Comparison of ENCODE assay signal across 1 cellular context in the genomic region with DNA sequence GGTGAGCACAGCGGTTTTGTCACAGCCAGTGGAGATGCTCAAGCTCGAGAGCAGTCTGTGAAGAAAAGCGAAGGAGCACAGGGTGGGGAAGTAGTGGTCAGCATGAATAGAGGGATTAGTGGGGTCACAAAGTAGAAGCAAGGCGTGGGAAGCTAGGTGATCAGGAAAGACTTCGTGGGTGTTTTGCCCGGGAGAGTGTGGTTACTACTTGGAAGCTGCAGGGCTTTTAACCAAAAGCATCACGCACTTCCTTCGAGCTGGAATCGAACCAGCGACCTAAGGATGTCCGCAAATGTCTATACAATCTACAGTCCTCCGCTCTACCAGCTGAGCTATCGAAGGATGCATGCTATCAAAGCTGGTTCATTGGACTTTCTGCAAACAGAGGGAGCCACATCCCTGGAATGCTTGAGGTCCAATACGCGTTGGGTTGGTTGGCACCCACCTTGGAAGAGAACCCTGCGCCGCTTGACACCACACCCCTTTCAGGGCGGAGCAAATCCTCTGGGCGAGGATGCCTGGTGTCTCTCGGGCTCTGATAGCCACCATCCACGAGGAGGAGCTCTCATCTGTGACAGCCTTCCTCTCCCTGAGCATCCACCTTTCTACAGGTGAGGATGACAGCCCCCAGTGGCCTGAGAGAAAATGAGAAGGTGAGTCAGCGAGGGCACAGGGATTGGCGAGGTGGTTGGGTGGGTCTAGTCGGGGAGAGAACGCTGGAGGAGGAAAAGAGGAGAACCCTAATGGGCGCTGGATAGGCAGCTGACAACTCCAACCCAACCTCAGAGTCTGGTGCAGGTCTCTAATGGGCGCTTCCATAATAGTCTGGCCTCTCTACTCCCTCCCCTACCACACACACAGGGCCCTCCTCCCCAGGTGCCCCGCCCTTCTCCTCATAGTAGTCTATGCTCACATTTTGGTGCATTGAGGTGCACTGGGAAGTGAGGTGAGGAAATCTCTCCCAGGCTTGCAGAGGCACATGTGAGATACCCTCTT.
A peak's percentile ranks its signal among the peaks of the same experiment; 100 is the strongest.
TF ChIP-seq lines count a peak whose summit lies in the region.

No MANE protein-coding gene starts in this region.

TF ChIP-seq in HEK293, 187 proteins besides CTCF, POLR2A, EP300 and RAD21 (continued from another document):
- TF ChIP-seq, protein P1, sequence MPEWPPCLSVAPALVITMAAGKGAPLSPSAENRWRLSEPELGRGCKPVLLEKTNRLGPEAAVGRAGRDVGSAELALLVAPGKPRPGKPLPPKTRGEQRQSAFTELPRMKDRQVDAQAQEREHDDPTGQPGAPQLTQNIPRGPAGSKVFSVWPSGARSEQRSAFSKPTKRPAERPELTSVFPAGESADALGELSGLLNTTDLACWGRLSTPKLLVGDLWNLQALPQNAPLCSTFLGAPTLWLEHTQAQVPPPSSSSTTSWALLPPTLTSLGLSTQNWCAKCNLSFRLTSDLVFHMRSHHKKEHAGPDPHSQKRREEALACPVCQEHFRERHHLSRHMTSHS (tag by site-specific recombination; IDR thresholded peaks at IDR 0.05): no peak
- TF ChIP-seq, protein P2, sequence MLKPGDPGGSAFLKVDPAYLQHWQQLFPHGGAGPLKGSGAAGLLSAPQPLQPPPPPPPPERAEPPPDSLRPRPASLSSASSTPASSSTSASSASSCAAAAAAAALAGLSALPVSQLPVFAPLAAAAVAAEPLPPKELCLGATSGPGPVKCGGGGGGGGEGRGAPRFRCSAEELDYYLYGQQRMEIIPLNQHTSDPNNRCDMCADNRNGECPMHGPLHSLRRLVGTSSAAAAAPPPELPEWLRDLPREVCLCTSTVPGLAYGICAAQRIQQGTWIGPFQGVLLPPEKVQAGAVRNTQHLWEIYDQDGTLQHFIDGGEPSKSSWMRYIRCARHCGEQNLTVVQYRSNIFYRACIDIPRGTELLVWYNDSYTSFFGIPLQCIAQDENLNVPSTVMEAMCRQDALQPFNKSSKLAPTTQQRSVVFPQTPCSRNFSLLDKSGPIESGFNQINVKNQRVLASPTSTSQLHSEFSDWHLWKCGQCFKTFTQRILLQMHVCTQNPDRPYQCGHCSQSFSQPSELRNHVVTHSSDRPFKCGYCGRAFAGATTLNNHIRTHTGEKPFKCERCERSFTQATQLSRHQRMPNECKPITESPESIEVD (tag by site-specific recombination; IDR thresholded peaks at IDR 0.05): no peak
- TF ChIP-seq ZNF146 (tag by site-specific recombination; IDR thresholded peaks at IDR 0.05) (no peak), ZNF560 (tag by site-specific recombination; IDR thresholded peaks at IDR 0.05; ENCODE audit: borderline replicate concordance) (no peak), GLIS1 (tag by site-specific recombination; IDR thresholded peaks at IDR 0.05) (peak; percentile 56), ZFHX2 (tag by site-specific recombination; conservative IDR thresholded peaks at IDR 0.05) (peak; percentile 90), ZNF112 (tag by site-specific recombination; IDR thresholded peaks at IDR 0.05) (no peak), ZNF529 (tag by site-specific recombination; IDR thresholded peaks at IDR 0.05; ENCODE audit: insufficient replicate concordance) (no peak), ZNF677 (tag by site-specific recombination; IDR thresholded peaks at IDR 0.05) (no peak)
- TF ChIP-seq, protein P3, sequence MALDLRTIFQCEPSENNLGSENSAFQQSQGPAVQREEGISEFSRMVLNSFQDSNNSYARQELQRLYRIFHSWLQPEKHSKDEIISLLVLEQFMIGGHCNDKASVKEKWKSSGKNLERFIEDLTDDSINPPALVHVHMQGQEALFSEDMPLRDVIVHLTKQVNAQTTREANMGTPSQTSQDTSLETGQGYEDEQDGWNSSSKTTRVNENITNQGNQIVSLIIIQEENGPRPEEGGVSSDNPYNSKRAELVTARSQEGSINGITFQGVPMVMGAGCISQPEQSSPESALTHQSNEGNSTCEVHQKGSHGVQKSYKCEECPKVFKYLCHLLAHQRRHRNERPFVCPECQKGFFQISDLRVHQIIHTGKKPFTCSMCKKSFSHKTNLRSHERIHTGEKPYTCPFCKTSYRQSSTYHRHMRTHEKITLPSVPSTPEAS (tag by site-specific recombination; IDR thresholded peaks at IDR 0.05): no peak
- TF ChIP-seq, protein P4, sequence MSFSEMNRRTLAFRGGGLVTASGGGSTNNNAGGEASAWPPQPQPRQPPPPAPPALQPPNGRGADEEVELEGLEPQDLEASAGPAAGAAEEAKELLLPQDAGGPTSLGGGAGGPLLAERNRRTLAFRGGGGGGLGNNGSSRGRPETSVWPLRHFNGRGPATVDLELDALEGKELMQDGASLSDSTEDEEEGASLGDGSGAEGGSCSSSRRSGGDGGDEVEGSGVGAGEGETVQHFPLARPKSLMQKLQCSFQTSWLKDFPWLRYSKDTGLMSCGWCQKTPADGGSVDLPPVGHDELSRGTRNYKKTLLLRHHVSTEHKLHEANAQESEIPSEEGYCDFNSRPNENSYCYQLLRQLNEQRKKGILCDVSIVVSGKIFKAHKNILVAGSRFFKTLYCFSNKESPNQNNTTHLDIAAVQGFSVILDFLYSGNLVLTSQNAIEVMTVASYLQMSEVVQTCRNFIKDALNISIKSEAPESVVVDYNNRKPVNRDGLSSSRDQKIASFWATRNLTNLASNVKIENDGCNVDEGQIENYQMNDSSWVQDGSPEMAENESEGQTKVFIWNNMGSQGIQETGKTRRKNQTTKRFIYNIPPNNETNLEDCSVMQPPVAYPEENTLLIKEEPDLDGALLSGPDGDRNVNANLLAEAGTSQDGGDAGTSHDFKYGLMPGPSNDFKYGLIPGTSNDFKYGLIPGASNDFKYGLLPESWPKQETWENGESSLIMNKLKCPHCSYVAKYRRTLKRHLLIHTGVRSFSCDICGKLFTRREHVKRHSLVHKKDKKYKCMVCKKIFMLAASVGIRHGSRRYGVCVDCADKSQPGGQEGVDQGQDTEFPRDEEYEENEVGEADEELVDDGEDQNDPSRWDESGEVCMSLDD (tag by site-specific recombination; IDR thresholded peaks at IDR 0.05): peak; percentile 52; the same call in 1 of the 2 replicates
